9 cellular contexts compared by ENCODE assay signal in genomic region chr9:119736478-119737454, GRCh38.
DNase-seq lines count a peak whose midpoint lies in the region; ATAC-seq and TF ChIP-seq lines count a peak whose summit lies in the region.
"Had no signal": no experiment of that assay in that cellular context is flagged by ENCODE, and none has a peak within 500 bp of the region (broad histone marks: within the 10 kb centered on the region; RNA-seq: fewer than 3 reads in every experiment).

No MANE protein-coding gene starts in this region.

- TF ChIP-seq POLR2A in body of pancreas (IDR thresholded peaks at IDR 0.05) = no peak

- no peak overlapping the region for H3K27ac Mint-ChIP-seq in activated naive CD4-positive, alpha-beta T cell treated with anti-CD3 and anti-CD28 coated beads, Interleukin-2, amount 10 ng/mL, durations not matched to agents 7 days and 5 days

- intact Hi-C loops in body of pancreas (cut with DNase I) = no loop called here

- H3K4me1 ChIP-seq in body of pancreas = no peaks in the 10 kb centered on the region

- in situ Hi-C loops in GM13976 (cut with MboI; ENCODE audit: low sequenced_read_pairs, unreplicated experiment) = no loop called here

- H3K27me3 ChIP-seq in body of pancreas = no peaks in the 10 kb centered on the region

- H3K27me3 Mint-ChIP-seq in activated naive CD4-positive, alpha-beta T cell treated with anti-CD3 and anti-CD28 coated beads, Interleukin-2, amount 10 ng/mL, durations not matched to agents 7 days and 5 days = no peaks in the 10 kb centered on the region

- no peaks in the 10 kb centered on the region for H3K36me3 Mint-ChIP-seq in activated naive CD4-positive, alpha-beta T cell treated with anti-CD3 and anti-CD28 coated beads, Interleukin-2, amount 10 ng/mL, durations not matched to agents 7 days and 5 days

- H3K36me3 ChIP-seq in body of pancreas (replicated peaks in 1 of 2; ENCODE audit: insufficient read depth in 1 of 2, low read depth in 2 of 2) = no peaks in the 10 kb centered on the region

- no peak overlapping the region for H3K4me3 Mint-ChIP-seq in activated naive CD4-positive, alpha-beta T cell treated with anti-CD3 and anti-CD28 coated beads, Interleukin-2, amount 10 ng/mL, durations not matched to agents 7 days and 5 days

- peak; percentile 46 for DNase-seq in GM13976 (ENCODE audit: low spot score)
- DNase-seq in body of pancreas = peak in 3 of 4 donors; percentile 8 to 18 (median 12)
- DNase-seq in HuH-7.5 (ENCODE audit: low spot score) = no peak
- DNase-seq in activated CD8-positive, alpha-beta memory T cell treated with anti-CD3 and anti-CD28 coated beads, Interleukin-2, amount 50 U/mL, for 48 hours = no peak
- no peak for DNase-seq in activated naive CD4-positive, alpha-beta T cell treated with anti-CD3 and anti-CD28 coated beads, Interleukin-2, amount 10 ng/mL, durations not matched to agents 7 days and 5 days
- no peak for DNase-seq in putamen (ENCODE audit: low spot score)
- DNase-seq: stimulated activated CD4-positive, alpha-beta T cell treated with anti-CD3 and anti-CD28 coated beads, Interleukin-15, amount 100 ng/mL, for 24 hours had no signal

- no peaks in the 10 kb centered on the region for H3K4me1 Mint-ChIP-seq in activated naive CD4-positive, alpha-beta T cell treated with anti-CD3 and anti-CD28 coated beads, Interleukin-2, amount 10 ng/mL, durations not matched to agents 7 days and 5 days

- CTCF ChIA-PET in activated naive CD4-positive, alpha-beta T cell treated with anti-CD3 and anti-CD28 coated beads, Interleukin-2, amount 10 ng/mL, durations not matched to agents 7 days and 5 days (lab: Charles Lee) = no interaction called here

- ATAC-seq in GM21390 (IDR thresholded peaks at IDR 0.05; ENCODE audit: unreplicated experiment) (peak; percentile 100), HG03432 (IDR thresholded peaks at IDR 0.05; ENCODE audit: unreplicated experiment) (peak; percentile 100), body of pancreas (no peak)

- 33 to 36% methylated on average over 13 of the region's 13 CpGs for WGBS in body of pancreas, 2 donors

- H3K27ac ChIP-seq in body of pancreas = no peak overlapping the region

- H3K4me3 ChIP-seq in body of pancreas = no peak overlapping the region

- H3K9me3 ChIP-seq in body of pancreas = no peaks in the 10 kb centered on the region

- no peak for TF ChIP-seq CTCF in GM13976 (IDR thresholded peaks at IDR 0.05; ENCODE audit: borderline replicate concordance, control extremely low read depth, extremely low read depth, insufficient read depth, missing control alignments)
- TF ChIP-seq CTCF in body of pancreas (IDR thresholded peaks at IDR 0.05) = no peak

- H3K9me3 Mint-ChIP-seq in activated naive CD4-positive, alpha-beta T cell treated with anti-CD3 and anti-CD28 coated beads, Interleukin-2, amount 10 ng/mL, durations not matched to agents 7 days and 5 days = no peaks in the 10 kb centered on the region

Comparison
In these comparisons a context has a peak if more than half of its experiments do, and no peak if none do; other contexts are left out.
1. DNase-seq: peak in GM13976 (single experiment) and body of pancreas (3 of 4); none in HuH-7.5 (single experiment), activated CD8-positive, alpha-beta memory T cell treated with anti-CD3 and anti-CD28 coated beads, Interleukin-2, amount 50 U/mL, for 48 hours (single experiment), activated naive CD4-positive, alpha-beta T cell treated with anti-CD3 and anti-CD28 coated beads, Interleukin-2, amount 10 ng/mL, durations not matched to agents 7 days and 5 days (single experiment) and putamen (single experiment).